15 cellular contexts compared by ENCODE assay signal in the genomic region with DNA sequence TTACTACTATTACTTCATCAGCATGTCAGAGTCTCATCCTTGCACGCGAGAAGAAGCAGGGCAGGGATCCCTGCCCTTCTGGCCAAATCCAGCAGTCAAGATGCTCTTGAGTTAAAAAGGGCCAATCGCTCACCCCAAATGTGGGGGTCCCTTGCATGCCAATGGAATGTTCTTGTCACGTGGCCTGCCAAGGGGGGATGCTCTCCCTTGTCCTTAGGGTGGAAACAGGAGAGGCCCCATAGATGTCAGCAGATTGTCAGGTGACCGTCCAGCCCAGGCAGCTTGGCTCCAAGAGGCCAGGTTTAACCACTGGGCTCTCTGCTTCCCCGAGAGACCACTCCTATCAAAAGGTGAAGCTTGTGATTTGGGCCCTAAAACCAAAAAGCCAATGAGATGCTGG. TPM values are rescaled to one million over a fixed set of nuclear protein-coding genes. Genes with fewer than 3 reads are reported as not detected.
DNase-seq lines count a peak whose midpoint lies in the region; ATAC-seq and TF ChIP-seq lines count a peak whose summit lies in the region.
"Had no signal": no experiment of that assay in that cellular context is flagged by ENCODE, and none has a peak within 500 bp of the region (broad histone marks: within the 10 kb centered on the region; RNA-seq: fewer than 3 reads in every experiment).

No MANE protein-coding gene starts in this region.

- peak overlapping the region; percentile 85 for H2BK20ac ChIP-seq in IMR-90 (ENCODE audit: low read depth, low read length)

- H3K4ac ChIP-seq in IMR-90 (ENCODE audit: low read depth, low read length) (peak overlapping the region; percentile 68), neuronal stem cell (ENCODE audit: low read length) (no peak overlapping the region)

- POLR2A ChIA-PET in IMR-90 (lab: Charles Lee; ENCODE audit: unreplicated experiment): no interaction called here

- H2BK5ac ChIP-seq in IMR-90 (ENCODE audit: low read depth, low read length, poor library complexity, severe bottlenecking) (peak overlapping the region; percentile 67), neuronal stem cell (ENCODE audit: low read length) (no peak overlapping the region)

- TF ChIP-seq CTCF in IMR-90 (conservative IDR thresholded peaks at IDR 0.05; ENCODE audit: low read depth, low read length) (no peak), colonic mucosa (IDR thresholded peaks at IDR 0.05) (no peak), tibial nerve (IDR thresholded peaks at IDR 0.05) (no peak)

- no peak overlapping the region; the same call in 1 of the 2 replicates for H4K5ac ChIP-seq in IMR-90 (ENCODE audit: low read depth, low read length)

- H3K23ac ChIP-seq in IMR-90 (ENCODE audit: low read depth, low read length): peak overlapping the region; percentile 46; the same call in 1 of the 2 replicates
- H3K23ac ChIP-seq in neuronal stem cell (ENCODE audit: low read depth, low read length, poor library complexity): no peak overlapping the region

- H3K56ac ChIP-seq in IMR-90 (ENCODE audit: extremely low read depth, insufficient read depth, low read length): no peak overlapping the region

- H3K36me3 ChIP-seq in IMR-90 (ENCODE audit: control insufficient read depth, insufficient read depth, low read length): no peaks in the 10 kb centered on the region
- no peaks in the 10 kb centered on the region for H3K36me3 ChIP-seq in colonic mucosa
- no peaks in the 10 kb centered on the region for H3K36me3 ChIP-seq in neuronal stem cell (replicated peaks in 1 of 2; ENCODE audit: control insufficient read depth in 2 of 2, insufficient read depth in 2 of 2, low read length in 2 of 2)
- H3K36me3 ChIP-seq in tibial nerve: no peaks in the 10 kb centered on the region
- H3K36me3 ChIP-seq: spleen had no signal

- no peak for TF ChIP-seq POLR2A in IMR-90 (IDR thresholded peaks at IDR 0.05; ENCODE audit: low read depth, low read length)
- TF ChIP-seq POLR2A in tibial nerve (IDR thresholded peaks at IDR 0.05): no peak

- CTCF ChIA-PET in IMR-90 (lab: Yijun Ruan, JAX): interaction anchor here (1.3 kb wide), 1 partner anchor 11 kb away, joined by 3 read pairs; no protein-coding TSS in a partner anchor

- H2BK12ac ChIP-seq in neuronal stem cell (ENCODE audit: low read length): peak overlapping the region; percentile 59

- H3K27ac ChIP-seq in IMR-90 (ENCODE audit: insufficient read depth, low read length) (peak overlapping the region; percentile 17; the same call in 1 of the 2 replicates), colonic mucosa (peak overlapping the region; percentile 48), neuronal stem cell (replicated peaks; ENCODE audit: low read length) (no peak overlapping the region), tibial nerve (peak overlapping the region; percentile 71 to 89 (median 76))

- H2BK15ac ChIP-seq in IMR-90 (ENCODE audit: low read depth, low read length) (peak overlapping the region; percentile 89; the same call in 2 of the 3 replicates), neuronal stem cell (ENCODE audit: low read length) (no peak overlapping the region)

- no peaks in the 10 kb centered on the region; the same call in 1 of the 2 replicates for H4K20me1 ChIP-seq in IMR-90 (ENCODE audit: insufficient read depth, low read length)

- no CpG with 5 or more reads among the region's 6 CpGs for WGBS in IMR-90 (ENCODE audit: extremely low coverage in 2 of 2, insufficient read length in 1 of 2), 2 experiments
- no CpG with 5 or more reads among the region's 6 CpGs for WGBS in neuronal stem cell (ENCODE audit: extremely low coverage in 2 of 2, insufficient read length in 2 of 2, insufficient replicate concordance in 1 of 2), 2 donors
- 85 to 98% methylated on average over 6 of the region's 6 CpGs for WGBS in tibial nerve, 2 donors

- H2BK120ac ChIP-seq in IMR-90 (ENCODE audit: low read depth, low read length): peak overlapping the region; percentile 78
- no peak overlapping the region for H2BK120ac ChIP-seq in neuronal stem cell (ENCODE audit: low read depth, low read length)

- no peaks in the 10 kb centered on the region for H3K9me3 ChIP-seq in IMR-90 (ENCODE audit: control insufficient read depth, insufficient read depth, low read length)
- no peaks in the 10 kb centered on the region for H3K9me3 ChIP-seq in colonic mucosa
- H3K9me3 ChIP-seq in neuronal stem cell (replicated peaks in 1 of 2; ENCODE audit: control insufficient read depth in 2 of 2, insufficient read depth in 1 of 2, low read depth in 1 of 2, low read length in 2 of 2): no peaks in the 10 kb centered on the region
- no peaks in the 10 kb centered on the region for H3K9me3 ChIP-seq in tibial nerve

- H2AK9ac ChIP-seq in IMR-90 (replicated peaks; ENCODE audit: low read depth, low read length, poor library complexity): peak overlapping the region; percentile 0

- no peaks in the 10 kb centered on the region for H3K27me3 ChIP-seq in IMR-90 (ENCODE audit: control insufficient read depth, insufficient read depth, low read length)
- H3K27me3 ChIP-seq in colonic mucosa: no peaks in the 10 kb centered on the region
- H3K27me3 ChIP-seq in neuronal stem cell (ENCODE audit: control insufficient read depth in 3 of 3, insufficient read depth in 3 of 3, low read depth in 1 of 3, low read length in 3 of 3): no peaks in the 10 kb centered on the region
- no peaks in the 10 kb centered on the region for H3K27me3 ChIP-seq in tibial nerve
- H3K27me3 ChIP-seq: spleen had no signal

- no TSS peak for BruUV-seq in IMR-90 (replicated peaks; lab: Mats Ljungman, UMichigan)

- H3K79me1 ChIP-seq in IMR-90 (ENCODE audit: low read depth in 1 of 2, low read length in 2 of 2) (peaks cover 20 to 53% of the 10 kb centered on the region in 2 experiments; a peak in 3 of 4 replicates), neuronal stem cell (ENCODE audit: low read depth, low read length) (no peaks in the 10 kb centered on the region)

- dilution Hi-C loops in IMR-90 (cut with HindIII; ENCODE audit: low sequenced_read_pairs, unreplicated experiment): no loop called here

- H3K4me1 ChIP-seq in IMR-90 (ENCODE audit: control insufficient read depth, insufficient read depth, low read length) (peaks cover 38% of the 10 kb centered on the region), colonic mucosa (no peaks in the 10 kb centered on the region), neuronal stem cell (ENCODE audit: control insufficient read depth in 2 of 2, insufficient read depth in 1 of 2, low read depth in 1 of 2, low read length in 2 of 2) (peaks cover 2 to 3% of the 10 kb centered on the region in 2 donors), tibial nerve (peaks cover 0 to 61% (median 32%) of the 10 kb centered on the region in 4 donors)

- H3K4me2 ChIP-seq in IMR-90 (ENCODE audit: low read depth, low read length): no peak overlapping the region
- H3K4me2 ChIP-seq in neuronal stem cell (ENCODE audit: insufficient read depth, low read length, poor library complexity, severe bottlenecking): no peak overlapping the region

- no peak for DNase-seq in IMR-90
- DNase-seq in colonic mucosa: no peak
- DNase-seq in neuronal stem cell (ENCODE audit: low spot score): no peak
- DNase-seq in tibial nerve (ENCODE audit: low spot score in 2 of 2): no peak
- no peak for DNase-seq in AML-193 (lab: John Stamatoyannopoulos, UW)
- no peak for DNase-seq in nucleus accumbens (lab: John Stamatoyannopoulos, UW)
- DNase-seq: activated CD8-positive, alpha-beta memory T cell treated with anti-CD3 and anti-CD28 coated beads, Interleukin-2, amount 50 U/mL, for 48 hours; activated naive CD4-positive, alpha-beta T cell treated with anti-CD3 and anti-CD28 coated beads, Interleukin-2, amount 10 ng/mL, durations not matched to agents 7 days and 5 days; DMS153; effector CD8-positive, alpha-beta T cell; NK-92 treated with Interleukin-12 subunit alpha and Interleukin-12 subunit beta, amount 100 ng/mL, for 24 hours; SIG-M5; spleen had no signal

- H4K8ac ChIP-seq in IMR-90 (ENCODE audit: low read depth in 2 of 2, low read length in 2 of 2) (peak overlapping the region; percentile 10 to 72; a peak in 3 of 4 replicates), neuronal stem cell (ENCODE audit: low read depth, low read length) (no peak overlapping the region)

- no peak for ATAC-seq in IMR-90 (ENCODE audit: low read depth)
- ATAC-seq in GM19023 (IDR thresholded peaks at IDR 0.05; ENCODE audit: unreplicated experiment): no peak
- ATAC-seq: stimulated activated memory B cell treated with anti-CD40 and anti-IgM and Interleukin-4, amounts not matched to agents 10 μg/mL and 1 μg/mL and 100 μg/mL, for 72 hours had no signal

- peak overlapping the region; percentile 27 for H2AFZ ChIP-seq in IMR-90 (replicated peaks; ENCODE audit: low read length, poor library complexity)
- no peak overlapping the region for H2AFZ ChIP-seq in neuronal stem cell (ENCODE audit: low read length)

- peak overlapping the region; percentile 82 for H4K91ac ChIP-seq in IMR-90 (ENCODE audit: insufficient read depth, low read depth, low read length)
- H4K91ac ChIP-seq in neuronal stem cell (ENCODE audit: low read depth, low read length, poor library complexity): no peak overlapping the region

- no peak for TF ChIP-seq RAD21 in IMR-90 (IDR thresholded peaks at IDR 0.05; ENCODE audit: low read length)

- H2AK5ac ChIP-seq in IMR-90 (ENCODE audit: low read depth, low read length) (peak overlapping the region; percentile 63), neuronal stem cell (ENCODE audit: low read depth, low read length) (peak overlapping the region; percentile 22)

- H3K14ac ChIP-seq in IMR-90 (replicated peaks; ENCODE audit: low read depth, low read length): peak overlapping the region; percentile 12
- no peak overlapping the region for H3K14ac ChIP-seq in neuronal stem cell (ENCODE audit: low read length)

- H3K18ac ChIP-seq in IMR-90 (ENCODE audit: low read depth, low read length) (peak overlapping the region; percentile 12), neuronal stem cell (ENCODE audit: low read length) (no peak overlapping the region)

- in situ Hi-C loops in IMR-90 (cut with MboI; ENCODE audit: low sequenced_read_pairs): no loop called here

- no peak overlapping the region for H3K9ac ChIP-seq in IMR-90 (ENCODE audit: low read depth, low read length)
- peak overlapping the region in 1 of 2 donors; percentile 3 for H3K9ac ChIP-seq in colonic mucosa (ENCODE audit: low read depth in 2 of 2, low read length in 2 of 2)
- no peak overlapping the region for H3K9ac ChIP-seq in neuronal stem cell (ENCODE audit: low read depth, low read length, poor library complexity)

- peaks cover 40% of the 10 kb centered on the region for H3K9me1 ChIP-seq in IMR-90 (ENCODE audit: insufficient read depth, low read length)

- H3K4me3 ChIP-seq in IMR-90 (ENCODE audit: insufficient read depth, low read depth, low read length) (no peak overlapping the region), colonic mucosa (no peak overlapping the region), neuronal stem cell (ENCODE audit: low read length in 2 of 2) (no peak overlapping the region), tibial nerve (no peak overlapping the region)
- H3K4me3 ChIP-seq: spleen had no signal

- intact Hi-C loops in IMR-90 (cut with micrococcal nuclease) (no loop called here), colonic mucosa (cut with DNase I) (no loop called here)

- TF ChIP-seq EP300 in tibial nerve (IDR thresholded peaks at IDR 0.05): no peak

RNA-seq across cellular contexts. Expression of a gene that starts 25.3 kb away (rescaled TPM):
- 304 and 320 TPM in 2 replicates for total RNA-seq in IMR-90 (2012; rRNA removed)
- polyA plus RNA-seq in IMR-90 (2012; rRNA removed): 467 and 674 TPM in 2 replicates
- polyA plus RNA-seq in IMR-90 (2012; cell fraction: cytosol; rRNA removed): 405 and 1,457 TPM in 2 replicates
- 1,904 and 1,990 TPM in 2 replicates for polyA plus RNA-seq in IMR-90 (2012; cell fraction: nucleus; rRNA removed; ENCODE audit: low replicate concordance)
- 100 to 1,000 TPM in 1 of 2 donors, 10 to 100 TPM in 1; 61.7 to 102 TPM for total RNA-seq in colonic mucosa
- polyA plus RNA-seq in neuronal stem cell (2013, experiment 1 of 2): 10.2 TPM
- polyA plus RNA-seq in neuronal stem cell (2013, experiment 2 of 2): 10.0 TPM
- total RNA-seq in tibial nerve: 1,000 to 10,000 TPM; 1,787 to 2,412 (median 1,885) TPM

RNA-seq across cellular contexts. Expression of a gene that starts 37.7 kb away (rescaled TPM):
- total RNA-seq in IMR-90 (2012; rRNA removed) (124 and 134 TPM in 2 replicates), colonic mucosa (100 to 1,000 TPM; 173 to 191 TPM), tibial nerve (100 to 1,000 TPM in 2 of 4 donors, 10 to 100 TPM in 2; 60.9 to 123 (median 99.3) TPM)
- polyA plus RNA-seq in IMR-90 (2012; rRNA removed): 185 and 192 TPM in 2 replicates
- 59.2 and 179 TPM in 2 replicates for polyA plus RNA-seq in IMR-90 (2012; cell fraction: cytosol; rRNA removed)
- 128 and 132 TPM in 2 replicates for polyA plus RNA-seq in IMR-90 (2012; cell fraction: nucleus; rRNA removed; ENCODE audit: low replicate concordance)
- 73.5 TPM for polyA plus RNA-seq in neuronal stem cell (2013, experiment 1 of 2)
- 73.3 TPM for polyA plus RNA-seq in neuronal stem cell (2013, experiment 2 of 2)
